In the genomic region with DNA sequence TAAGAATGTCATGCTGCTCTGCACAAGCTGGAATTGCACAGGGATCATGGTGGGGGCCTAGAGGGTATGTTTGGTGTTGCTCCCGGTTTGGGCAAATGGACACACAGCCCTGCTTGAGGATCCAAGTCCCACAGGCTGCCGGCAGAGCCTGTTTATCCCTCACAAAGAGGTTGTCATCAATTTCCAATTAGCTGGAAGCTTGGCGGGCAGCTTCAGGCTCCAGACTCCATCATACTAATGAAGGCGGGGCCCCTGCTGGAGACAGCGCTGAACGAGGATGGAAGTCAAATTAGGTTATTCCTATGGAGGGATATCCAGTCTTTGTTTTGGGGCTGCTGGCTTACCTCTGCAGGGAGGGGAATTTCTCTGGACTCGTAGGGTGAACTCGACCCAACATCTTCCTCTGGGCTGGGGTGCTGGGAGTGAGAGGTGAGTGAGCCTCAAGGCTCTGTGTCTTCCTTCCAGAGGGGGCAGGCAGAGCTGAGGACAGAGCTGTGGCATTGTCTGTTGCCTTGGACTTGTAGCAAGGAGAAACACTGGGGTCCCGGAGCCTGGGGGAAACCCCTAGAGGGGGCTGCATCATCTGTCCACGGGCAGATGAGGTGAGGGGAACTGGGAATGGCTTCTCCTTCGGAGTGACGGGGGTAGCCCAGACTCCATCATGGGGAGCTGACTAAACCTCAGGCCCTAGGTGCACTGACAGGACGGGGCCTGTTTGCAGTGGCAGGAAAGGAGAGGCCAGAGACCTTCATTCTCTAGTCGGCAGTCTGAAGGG, we compare ENCODE assay signal across 13 cellular contexts.
"Had no signal": no experiment of that assay in that cellular context is flagged by ENCODE, and none has a peak within 500 bp of the region (broad histone marks: within the 10 kb centered on the region; RNA-seq: fewer than 3 reads in every experiment).

No MANE protein-coding gene starts in this region.

- H3K36me3 Mint-ChIP-seq: activated naive CD8-positive, alpha-beta T cell treated with anti-CD3 and anti-CD28 coated beads for 36 hours; immature natural killer cell; naive thymus-derived CD4-positive, alpha-beta T cell had no signal

- H3K27ac Mint-ChIP-seq: activated naive CD8-positive, alpha-beta T cell treated with anti-CD3 and anti-CD28 coated beads for 36 hours; activated T-cell treated with anti-CD3 and anti-CD28 coated beads, Interleukin-2, amount 50 U/mL, for 72 hours; immature natural killer cell had no signal

- H3K4me3 Mint-ChIP-seq: activated naive CD8-positive, alpha-beta T cell treated with anti-CD3 and anti-CD28 coated beads for 36 hours; activated T-cell treated with anti-CD3 and anti-CD28 coated beads, Interleukin-2, amount 50 U/mL, for 72 hours; immature natural killer cell; naive thymus-derived CD4-positive, alpha-beta T cell had no signal

- H3K36me3 ChIP-seq: prostate gland, right lobe of liver had no signal

- DNase-seq: activated gamma-delta T cell treated with Interleukin-2 at 50 U/mL for 16 hours; activated naive CD8-positive, alpha-beta T cell treated with anti-CD3 and anti-CD28 coated beads for 36 hours; activated T-cell treated with anti-CD3 and anti-CD28 coated beads, Interleukin-2, amount 50 U/mL, for 72 hours; cerebellar nuclear complex; dermis blood vessel endothelial cell; immature natural killer cell; left colon; naive thymus-derived CD4-positive, alpha-beta T cell; right lobe of liver; stimulated activated CD4-positive, alpha-beta T cell treated with anti-CD3 and anti-CD28 coated beads, Interleukin-2, amount 100 ng/mL, for 24 hours; stimulated activated naive CD4-positive, alpha-beta T cell; trophoblast cell had no signal

- H3K9me3 ChIP-seq: prostate gland, right lobe of liver had no signal

- H3K9me3 Mint-ChIP-seq: activated naive CD8-positive, alpha-beta T cell treated with anti-CD3 and anti-CD28 coated beads for 36 hours; activated T-cell treated with anti-CD3 and anti-CD28 coated beads, Interleukin-2, amount 50 U/mL, for 72 hours; immature natural killer cell; naive thymus-derived CD4-positive, alpha-beta T cell had no signal

- ATAC-seq: activated T-cell treated with anti-CD3 and anti-CD28 coated beads, Interleukin-2, amount 50 U/mL, for 72 hours; left colon; naive thymus-derived CD4-positive, alpha-beta T cell; right lobe of liver had no signal

- H3K27ac ChIP-seq: prostate gland, right lobe of liver had no signal

- H3K4me1 ChIP-seq: prostate gland, right lobe of liver had no signal

- H3K4me1 Mint-ChIP-seq: immature natural killer cell had no signal

- H3K27me3 Mint-ChIP-seq: activated naive CD8-positive, alpha-beta T cell treated with anti-CD3 and anti-CD28 coated beads for 36 hours had no signal

- H3K27me3 ChIP-seq: right lobe of liver had no signal

- H3K4me3 ChIP-seq: prostate gland, right lobe of liver had no signal
